In genomic region chr17:56292628-56293027, GRCh38 we compare ENCODE assay signal across 20 cellular contexts.
DNase-seq lines count a peak whose midpoint lies in the region; ATAC-seq and TF ChIP-seq lines count a peak whose summit lies in the region.
"Had no signal": no experiment of that assay in that cellular context is flagged by ENCODE, and none has a peak within 500 bp of the region (broad histone marks: within the 10 kb centered on the region; RNA-seq: fewer than 3 reads in every experiment).

No MANE protein-coding gene starts in this region.

- H3K4me3 ChIP-seq in SJSA1 = no peak overlapping the region
- H3K4me3 ChIP-seq: A549, coronary artery, heart right ventricle, left lung had no signal

- no peaks in the 10 kb centered on the region for H3K36me3 Mint-ChIP-seq in activated CD4-positive, alpha-beta memory T cell treated with anti-CD3 and anti-CD28 coated beads for 36 hours
- H3K36me3 Mint-ChIP-seq in activated CD4-positive, alpha-beta memory T cell treated with anti-CD3 and anti-CD28 coated beads, Interleukin-2, amount 10 ng/mL, durations not matched to agents 7 days and 5 days (ENCODE audit: low read depth) = no peaks in the 10 kb centered on the region
- H3K36me3 Mint-ChIP-seq: naive thymus-derived CD8-positive, alpha-beta T cell had no signal

- H3K4me1 Mint-ChIP-seq in activated CD4-positive, alpha-beta memory T cell treated with anti-CD3 and anti-CD28 coated beads for 36 hours (ENCODE audit: low read depth) = peaks cover 26% of the 10 kb centered on the region
- peaks cover 12% of the 10 kb centered on the region for H3K4me1 Mint-ChIP-seq in activated CD4-positive, alpha-beta memory T cell treated with anti-CD3 and anti-CD28 coated beads, Interleukin-2, amount 10 ng/mL, durations not matched to agents 7 days and 5 days
- H3K4me1 Mint-ChIP-seq: endodermal cell had no signal

- H3K27me3 ChIP-seq in SJSA1 (replicated peaks) (no peaks in the 10 kb centered on the region), foreskin keratinocyte (no peaks in the 10 kb centered on the region)
- H3K27me3 ChIP-seq: left lung had no signal

- no peak for TF ChIP-seq CTCF in foreskin keratinocyte (conservative IDR thresholded peaks at IDR 0.05)

- no peaks in the 10 kb centered on the region for H3K36me3 ChIP-seq in SJSA1
- H3K36me3 ChIP-seq: heart right ventricle, left lung had no signal

- intact Hi-C loops in activated CD4-positive, alpha-beta memory T cell treated with anti-CD3 and anti-CD28 coated beads for 36 hours (cut with micrococcal nuclease) = no loop called here

- H3K27ac Mint-ChIP-seq in activated CD4-positive, alpha-beta memory T cell treated with anti-CD3 and anti-CD28 coated beads for 36 hours = no peak overlapping the region
- H3K27ac Mint-ChIP-seq in activated CD4-positive, alpha-beta memory T cell treated with anti-CD3 and anti-CD28 coated beads, Interleukin-2, amount 10 ng/mL, durations not matched to agents 7 days and 5 days = no peak overlapping the region
- H3K27ac Mint-ChIP-seq: endodermal cell, T-helper 17 cell had no signal

- CTCF ChIA-PET in activated CD4-positive, alpha-beta memory T cell treated with anti-CD3 and anti-CD28 coated beads for 36 hours (lab: Charles Lee) = no interaction called here
- CTCF ChIA-PET in activated CD4-positive, alpha-beta memory T cell treated with anti-CD3 and anti-CD28 coated beads, Interleukin-2, amount 10 ng/mL, durations not matched to agents 7 days and 5 days (lab: Charles Lee) = no interaction called here

- H3K4me1 ChIP-seq in SJSA1 (replicated peaks) = peaks cover 59% of the 10 kb centered on the region
- H3K4me1 ChIP-seq in foreskin keratinocyte = no peaks in the 10 kb centered on the region
- H3K4me1 ChIP-seq: A549 had no signal

- POLR2A ChIA-PET in activated CD4-positive, alpha-beta memory T cell treated with anti-CD3 and anti-CD28 coated beads for 36 hours (lab: Charles Lee) = no interaction called here
- POLR2A ChIA-PET in activated CD4-positive, alpha-beta memory T cell treated with anti-CD3 and anti-CD28 coated beads, Interleukin-2, amount 10 ng/mL, durations not matched to agents 7 days and 5 days (lab: Charles Lee) = interaction anchor here (0.7 kb wide), 1 partner anchor 27 kb away, joined by 3 read pairs; no protein-coding TSS in a partner anchor

- no peak overlapping the region for H3K4me3 Mint-ChIP-seq in activated CD4-positive, alpha-beta memory T cell treated with anti-CD3 and anti-CD28 coated beads for 36 hours
- no peak overlapping the region for H3K4me3 Mint-ChIP-seq in activated CD4-positive, alpha-beta memory T cell treated with anti-CD3 and anti-CD28 coated beads, Interleukin-2, amount 10 ng/mL, durations not matched to agents 7 days and 5 days
- H3K4me3 Mint-ChIP-seq: endodermal cell; naive thymus-derived CD8-positive, alpha-beta T cell; T-helper 17 cell had no signal

- DNase-seq in activated CD4-positive, alpha-beta memory T cell treated with anti-CD3 and anti-CD28 coated beads for 36 hours = peak; percentile 19
- DNase-seq in activated CD4-positive, alpha-beta memory T cell treated with anti-CD3 and anti-CD28 coated beads, Interleukin-2, amount 10 ng/mL, durations not matched to agents 7 days and 5 days = no peak
- DNase-seq in HCEC 1CT = peak; percentile 45
- no peak for DNase-seq in SJSA1 (ENCODE audit: low read depth in 1 of 2, low spot score in 2 of 2)
- DNase-seq in foreskin keratinocyte = peak; percentile 11 to 56
- DNase-seq in DMS79 treated with DMSO at 0.1 percent for 48 hours (lab: John Stamatoyannopoulos, UW) = no peak
- no peak for DNase-seq in substantia nigra (lab: John Stamatoyannopoulos, UW)
- DNase-seq: endodermal cell; heart right ventricle; Kasumi-1; left lung; naive thymus-derived CD8-positive, alpha-beta T cell; NCI-H1417; NCI-H446 treated with DMSO at 0.1 percent for 48 hours; OCI-M1; right cardiac atrium; T-helper 17 cell had no signal

- H3K27me3 Mint-ChIP-seq in activated CD4-positive, alpha-beta memory T cell treated with anti-CD3 and anti-CD28 coated beads for 36 hours = no peaks in the 10 kb centered on the region
- H3K27me3 Mint-ChIP-seq in activated CD4-positive, alpha-beta memory T cell treated with anti-CD3 and anti-CD28 coated beads, Interleukin-2, amount 10 ng/mL, durations not matched to agents 7 days and 5 days = no peaks in the 10 kb centered on the region

- H3K9me3 ChIP-seq in SJSA1 (replicated peaks) = no peaks in the 10 kb centered on the region
- H3K9me3 ChIP-seq: A549, heart right ventricle, left lung had no signal

- ATAC-seq in foreskin keratinocyte (peak; percentile 84), GM18498 (IDR thresholded peaks at IDR 0.05; ENCODE audit: unreplicated experiment) (no peak)
- ATAC-seq: A549; heart right ventricle; naive thymus-derived CD8-positive, alpha-beta T cell; right cardiac atrium; T-helper 17 cell had no signal

- H3K27ac ChIP-seq in SJSA1 (peak overlapping the region; percentile 47), foreskin keratinocyte (no peak overlapping the region), substantia nigra (ENCODE audit: low read depth, low read length, poor library complexity, severe bottlenecking) (no peak overlapping the region)
- H3K27ac ChIP-seq: A549, coronary artery, heart right ventricle, left lung had no signal

- no peaks in the 10 kb centered on the region for H3K9me3 Mint-ChIP-seq in activated CD4-positive, alpha-beta memory T cell treated with anti-CD3 and anti-CD28 coated beads for 36 hours
- H3K9me3 Mint-ChIP-seq in activated CD4-positive, alpha-beta memory T cell treated with anti-CD3 and anti-CD28 coated beads, Interleukin-2, amount 10 ng/mL, durations not matched to agents 7 days and 5 days = no peaks in the 10 kb centered on the region
- H3K9me3 Mint-ChIP-seq: endodermal cell; naive thymus-derived CD8-positive, alpha-beta T cell had no signal

Comparison
In these comparisons a context has a peak if more than half of its experiments do, and no peak if none do; other contexts are left out.
1. DNase-seq: peak in activated CD4-positive, alpha-beta memory T cell treated with anti-CD3 and anti-CD28 coated beads for 36 hours (single experiment), HCEC 1CT (single experiment) and foreskin keratinocyte (2 of 2); none in activated CD4-positive, alpha-beta memory T cell treated with anti-CD3 and anti-CD28 coated beads, Interleukin-2, amount 10 ng/mL, durations not matched to agents 7 days and 5 days (single experiment), SJSA1 (0 of 2), DMS79 treated with DMSO at 0.1 percent for 48 hours (single experiment) and substantia nigra (0 of 49).